Comparison of ENCODE assay signal across 14 cellular contexts in genomic region chr5:93274291-93274690, GRCh38.
DNase-seq lines count a peak whose midpoint lies in the region; ATAC-seq and TF ChIP-seq lines count a peak whose summit lies in the region.
"Had no signal": no experiment of that assay in that cellular context is flagged by ENCODE, and none has a peak within 500 bp of the region (broad histone marks: within the 10 kb centered on the region; RNA-seq: fewer than 3 reads in every experiment).

No MANE protein-coding gene starts in this region.

- no peak overlapping the region for H2BK120ac ChIP-seq in trophoblast cell (ENCODE audit: insufficient read depth, low read length, poor library complexity)

- H2BK12ac ChIP-seq in trophoblast cell (ENCODE audit: low read length): no peak overlapping the region

- no peak overlapping the region for H3K4ac ChIP-seq in trophoblast cell (ENCODE audit: low read depth, low read length)

- no peak overlapping the region for H4K12ac ChIP-seq in trophoblast cell (ENCODE audit: low read depth, low read length)

- no peak for TF ChIP-seq CTCF in foreskin fibroblast (IDR thresholded peaks at IDR 0.05; ENCODE audit: low read depth, low read length)

- ATAC-seq in SK-N-SH treated with all-trans-retinoic acid at 6 μM for 48 hours: peak; percentile 41; the same call in 1 of the 3 replicates

- H3K79me2 ChIP-seq in trophoblast cell (ENCODE audit: control insufficient read depth, insufficient read depth, low read length, poor library complexity): no peaks in the 10 kb centered on the region

- H3K18ac ChIP-seq in trophoblast cell (ENCODE audit: low read length): no peak overlapping the region

- no peaks in the 10 kb centered on the region for H3K36me3 ChIP-seq in trophoblast cell (ENCODE audit: control insufficient read depth in 1 of 2, insufficient read depth in 2 of 2, low read length in 2 of 2)
- H3K36me3 ChIP-seq: esophagus muscularis mucosa, Peyer's patch, right lobe of liver had no signal

- H3K4me2 ChIP-seq in trophoblast cell (ENCODE audit: low read length): peak overlapping the region; percentile 33

- no peaks in the 10 kb centered on the region for H3K9me3 ChIP-seq in trophoblast cell (ENCODE audit: insufficient read depth, low read depth, low read length)
- H3K9me3 ChIP-seq: esophagus muscularis mucosa, Peyer's patch, right lobe of liver had no signal

- no peak overlapping the region for H4K8ac ChIP-seq in trophoblast cell (ENCODE audit: low read depth, low read length)

- H2BK5ac ChIP-seq in trophoblast cell (ENCODE audit: low read depth, low read length, poor library complexity): no peak overlapping the region

- H3K4me1 ChIP-seq in trophoblast cell (ENCODE audit: control insufficient read depth in 1 of 2, insufficient read depth in 2 of 2, low read length in 2 of 2): peaks cover 2 to 4% of the 10 kb centered on the region in 2 experiments
- H3K4me1 ChIP-seq: esophagus muscularis mucosa, Peyer's patch, right lobe of liver had no signal

- no peaks in the 10 kb centered on the region for H3K27me3 ChIP-seq in trophoblast cell (ENCODE audit: insufficient read depth, low read length)
- H3K27me3 ChIP-seq: esophagus muscularis mucosa, Peyer's patch, right lobe of liver had no signal

- no peak overlapping the region for H2AFZ ChIP-seq in trophoblast cell (ENCODE audit: insufficient read depth, low read length, poor library complexity)

- WGBS in trophoblast cell (ENCODE audit: extremely low coverage, insufficient coverage, insufficient read length): no CpG with 5 or more reads among the region's 5 CpGs

- DNase-seq in GM03348 (ENCODE audit: low spot score) (peak; percentile 42), foreskin fibroblast (peak; percentile 20 to 38), trophoblast cell (no peak), T-helper 1 cell (no peak), GM19240 (ENCODE audit: insufficient read length, low spot score) (no peak), DMS 273 (lab: John Stamatoyannopoulos, UW; ENCODE audit: unreplicated experiment) (no peak)
- no peak for DNase-seq in stimulated activated CD4-positive, alpha-beta T cell treated with anti-CD3 and anti-CD28 coated beads, Interleukin-4, amount 100 ng/mL, for 4 hours
- DNase-seq: activated CD4-positive, alpha-beta T cell treated with anti-CD3 and anti-CD28 coated beads, Interleukin-2, amount 50 U/mL, for 48 hours; CD4-positive, CD25-positive, alpha-beta regulatory T cell; Peyer's patch; right lobe of liver; T-helper 9 cell had no signal

- H2AK5ac ChIP-seq in trophoblast cell (ENCODE audit: low read length): no peak overlapping the region

- no peak overlapping the region for H3K9ac ChIP-seq in trophoblast cell (ENCODE audit: low read length)

- H3K23ac ChIP-seq in trophoblast cell (ENCODE audit: low read length): no peak overlapping the region

- no peak overlapping the region for H4K91ac ChIP-seq in trophoblast cell (ENCODE audit: low read depth, low read length)

- H3K14ac ChIP-seq in trophoblast cell (ENCODE audit: low read length): no peak overlapping the region

- H3K79me1 ChIP-seq in trophoblast cell (ENCODE audit: low read length): no peaks in the 10 kb centered on the region

- no peak overlapping the region for H3K27ac ChIP-seq in trophoblast cell (ENCODE audit: low read depth, low read length)
- H3K27ac ChIP-seq: esophagus muscularis mucosa, Peyer's patch, right lobe of liver had no signal

- H3K4me3 ChIP-seq in foreskin fibroblast (ENCODE audit: low read depth in 1 of 2, low read length in 2 of 2): no peak overlapping the region
- no peak overlapping the region for H3K4me3 ChIP-seq in trophoblast cell (ENCODE audit: low read depth, low read length)
- H3K4me3 ChIP-seq: esophagus muscularis mucosa, Peyer's patch, right lobe of liver had no signal

TF ChIP-seq in SK-N-SH treated with all-trans-retinoic acid at 6 μM for 48 hours, 23 proteins besides CTCF, POLR2A, EP300 and RAD21 (continues in another document):
- TF ChIP-seq RARB (CRISPR knock-in tag; IDR thresholded peaks at IDR 0.05) (no peak), ARNTL (CRISPR knock-in tag; IDR thresholded peaks at IDR 0.05; ENCODE audit: borderline replicate concordance, low read depth) (no peak), ZFP3 (CRISPR knock-in tag; IDR thresholded peaks at IDR 0.05) (no peak), ZNF565 (CRISPR knock-in tag; conservative IDR thresholded peaks at IDR 0.05; ENCODE audit: low read depth) (no peak), ESRRG (CRISPR knock-in tag; IDR thresholded peaks at IDR 0.05) (no peak), CREB5 (CRISPR knock-in tag; IDR thresholded peaks at IDR 0.05; ENCODE audit: low read depth) (no peak), POU6F1 (CRISPR knock-in tag; IDR thresholded peaks at IDR 0.05; ENCODE audit: borderline replicate concordance, low read depth) (no peak), ZNF8 (CRISPR knock-in tag; IDR thresholded peaks at IDR 0.05) (no peak), ISL1 (CRISPR knock-in tag; IDR thresholded peaks at IDR 0.05) (no peak), ZFP30 (CRISPR knock-in tag; IDR thresholded peaks at IDR 0.05) (no peak), TSHZ2 (CRISPR knock-in tag; IDR thresholded peaks at IDR 0.05) (no peak), PATZ1 (CRISPR knock-in tag; IDR thresholded peaks at IDR 0.05; ENCODE audit: borderline replicate concordance) (no peak), PPARA (CRISPR knock-in tag; IDR thresholded peaks at IDR 0.05; ENCODE audit: borderline replicate concordance) (no peak)

Comparison
In these comparisons a context has a peak if more than half of its experiments do, and no peak if none do; other contexts are left out.
1. DNase-seq: peak in GM03348 (single experiment) and foreskin fibroblast (2 of 2); none in trophoblast cell (0 of 2), T-helper 1 cell (0 of 5), GM19240 (single experiment), stimulated activated CD4-positive, alpha-beta T cell treated with anti-CD3 and anti-CD28 coated beads, Interleukin-4, amount 100 ng/mL, for 4 hours (0 of 2) and DMS 273 (single experiment).